7 cellular contexts compared by ENCODE assay signal in genomic region chr1:198193871-198194270, GRCh38. TPM values are rescaled to one million over a fixed set of nuclear protein-coding genes. Genes with fewer than 3 reads are reported as not detected.
DNase-seq lines count a peak whose midpoint lies in the region; ATAC-seq and TF ChIP-seq lines count a peak whose summit lies in the region.
"Not testable (repeated sequence)": the region's sequence is repeated elsewhere in the genome, so short reads cannot be mapped to it uniquely, and the experiment has no call there.

No MANE protein-coding gene starts in this region.

- intact Hi-C loops in CD4-positive, alpha-beta T cell (cut with DNase I, micrococcal nuclease); activated CD4-positive, alpha-beta memory T cell treated with anti-CD3 and anti-CD28 coated beads for 36 hours (cut with micrococcal nuclease); natural killer cell (cut with micrococcal nuclease): not testable (repeated sequence)

- H3K4me1 Mint-ChIP-seq in CD4-positive, alpha-beta T cell (ENCODE audit: low read depth): peaks cover 88% of the 10 kb centered on the region
- H3K4me1 Mint-ChIP-seq in HFFc6 (ENCODE audit: low read depth): peaks cover 88% of the 10 kb centered on the region
- peaks cover 55% of the 10 kb centered on the region for H3K4me1 Mint-ChIP-seq in T-helper 17 cell
- peaks cover 73% of the 10 kb centered on the region for H3K4me1 Mint-ChIP-seq in activated CD4-positive, alpha-beta memory T cell treated with anti-CD3 and anti-CD28 coated beads for 36 hours (ENCODE audit: low read depth)
- peaks cover 49 to 83% of the 10 kb centered on the region in 2 donors for H3K4me1 Mint-ChIP-seq in effector memory CD8-positive, alpha-beta T cell (ENCODE audit: low read depth in 2 of 2)
- peaks cover 53 to 66% of the 10 kb centered on the region in 2 donors for H3K4me1 Mint-ChIP-seq in natural killer cell

- H3K9me3 Mint-ChIP-seq in CD4-positive, alpha-beta T cell; HFFc6; activated CD4-positive, alpha-beta memory T cell treated with anti-CD3 and anti-CD28 coated beads for 36 hours; activated naive CD4-positive, alpha-beta T cell treated with anti-CD3 and anti-CD28 coated beads, Interleukin-2, amount 50 U/mL, for 72 hours; effector memory CD8-positive, alpha-beta T cell; natural killer cell: not testable (repeated sequence)

- not testable (repeated sequence) for H3K36me3 Mint-ChIP-seq in CD4-positive, alpha-beta T cell (ENCODE audit: low read depth); T-helper 17 cell (ENCODE audit: low read depth); activated CD4-positive, alpha-beta memory T cell treated with anti-CD3 and anti-CD28 coated beads for 36 hours; effector memory CD8-positive, alpha-beta T cell (ENCODE audit: insufficient read depth); natural killer cell
- peaks cover 37% of the 10 kb centered on the region for H3K36me3 Mint-ChIP-seq in HFFc6 (ENCODE audit: low read depth)
- peaks cover 0 to 17% of the 10 kb centered on the region in 2 donors for H3K36me3 Mint-ChIP-seq in activated naive CD4-positive, alpha-beta T cell treated with anti-CD3 and anti-CD28 coated beads, Interleukin-2, amount 50 U/mL, for 72 hours

- not testable (repeated sequence) for H3K27me3 ChIP-seq in CD4-positive, alpha-beta T cell (ENCODE audit: control insufficient read depth, insufficient read depth, low read length)

- CTCF ChIA-PET in CD4-positive, alpha-beta T cell (lab: Charles Lee); activated CD4-positive, alpha-beta memory T cell treated with anti-CD3 and anti-CD28 coated beads for 36 hours (lab: Charles Lee): not testable (repeated sequence)

- H3K9me3 ChIP-seq in CD4-positive, alpha-beta T cell (ENCODE audit: control insufficient read depth, low read length); T-helper 17 cell (ENCODE audit: control insufficient read depth, low read length, poor library complexity, severe bottlenecking): not testable (repeated sequence)

- H3K27ac Mint-ChIP-seq in CD4-positive, alpha-beta T cell: peak overlapping the region; percentile 49
- not testable (repeated sequence) for H3K27ac Mint-ChIP-seq in HFFc6
- H3K27ac Mint-ChIP-seq in T-helper 17 cell: peak overlapping the region; percentile 86
- peak overlapping the region; percentile 9 for H3K27ac Mint-ChIP-seq in activated CD4-positive, alpha-beta memory T cell treated with anti-CD3 and anti-CD28 coated beads for 36 hours
- peak overlapping the region; percentile 12 to 62 for H3K27ac Mint-ChIP-seq in activated naive CD4-positive, alpha-beta T cell treated with anti-CD3 and anti-CD28 coated beads, Interleukin-2, amount 50 U/mL, for 72 hours
- peak overlapping the region; percentile 79 to 80 for H3K27ac Mint-ChIP-seq in effector memory CD8-positive, alpha-beta T cell
- peak overlapping the region; percentile 59 to 64 for H3K27ac Mint-ChIP-seq in natural killer cell

- not testable (repeated sequence) for H3K27me3 Mint-ChIP-seq in CD4-positive, alpha-beta T cell; HFFc6 (ENCODE audit: insufficient read depth); T-helper 17 cell; activated CD4-positive, alpha-beta memory T cell treated with anti-CD3 and anti-CD28 coated beads for 36 hours; effector memory CD8-positive, alpha-beta T cell; natural killer cell (ENCODE audit: low read depth in 2 of 2)

- not testable (repeated sequence) for H3K4me3 Mint-ChIP-seq in CD4-positive, alpha-beta T cell; T-helper 17 cell; activated CD4-positive, alpha-beta memory T cell treated with anti-CD3 and anti-CD28 coated beads for 36 hours; natural killer cell
- H3K4me3 Mint-ChIP-seq in HFFc6: peak overlapping the region; percentile 35; the same call in 1 of the 2 replicates
- peak overlapping the region in 1 of 2 donors; percentile 68 for H3K4me3 Mint-ChIP-seq in effector memory CD8-positive, alpha-beta T cell

- not testable (repeated sequence) for TF ChIP-seq CTCF in CD4-positive, alpha-beta T cell (IDR thresholded peaks at IDR 0.05); HFFc6 (IDR thresholded peaks at IDR 0.05); natural killer cell (IDR thresholded peaks at IDR 0.05)

- POLR2A ChIA-PET in CD4-positive, alpha-beta T cell (lab: Charles Lee); activated CD4-positive, alpha-beta memory T cell treated with anti-CD3 and anti-CD28 coated beads for 36 hours (lab: Charles Lee): not testable (repeated sequence)

- not testable (repeated sequence) for H3K27ac ChIP-seq in CD4-positive, alpha-beta T cell (ENCODE audit: low read depth, low read length)

- not testable (repeated sequence) for DNase-seq in CD4-positive, alpha-beta T cell; HFFc6; T-helper 17 cell; activated CD4-positive, alpha-beta memory T cell treated with anti-CD3 and anti-CD28 coated beads for 36 hours; activated naive CD4-positive, alpha-beta T cell treated with anti-CD3 and anti-CD28 coated beads, Interleukin-2, amount 50 U/mL, for 72 hours (ENCODE audit: low spot score in 2 of 2); effector memory CD8-positive, alpha-beta T cell; natural killer cell

- not testable (repeated sequence) for ATAC-seq in CD4-positive, alpha-beta T cell (ENCODE audit: poor library complexity); T-helper 17 cell; activated naive CD4-positive, alpha-beta T cell treated with anti-CD3 and anti-CD28 coated beads, Interleukin-2, amount 50 U/mL, for 72 hours; effector memory CD8-positive, alpha-beta T cell (replicated peaks); natural killer cell

RNA-seq across cellular contexts. Expression of gene NEK7, which starts 37.1 kb away (rescaled TPM):
- 10 to 100 TPM; 11.8 to 13.0 TPM for total RNA-seq in CD4-positive, alpha-beta T cell
- 100 to 1,000 TPM; 452 to 692 (median 485) TPM for total RNA-seq in HFFc6 (2021; fragmentation: NEBNext Ultra II Directional; extraction: Animal tissue kit (Norgen Biotek cat#: 25700))
- total RNA-seq in T-helper 17 cell (10 to 100 TPM; 42.1 to 50.4 TPM), natural killer cell (10 to 100 TPM; 34.1 to 57.5 (median 42.1) TPM)
- 10 to 100 TPM; 61.6 to 62.0 TPM for total RNA-seq in activated CD4-positive, alpha-beta memory T cell treated with anti-CD3 and anti-CD28 coated beads for 36 hours
- total RNA-seq in activated naive CD4-positive, alpha-beta T cell treated with anti-CD3 and anti-CD28 coated beads, Interleukin-2, amount 50 U/mL, for 72 hours: 10 to 100 TPM; 45.5 to 60.1 TPM

Comparison
In these comparisons a context has a peak if more than half of its experiments do, and no peak if none do; other contexts are left out.
1. RNA of gene NEK7, which starts 37.1 kb away (total RNA-seq): 452 to 692 TPM in HFFc6; 61.6 to 62.0 TPM in activated CD4-positive, alpha-beta memory T cell treated with anti-CD3 and anti-CD28 coated beads for 36 hours, 45.5 to 60.1 TPM in activated naive CD4-positive, alpha-beta T cell treated with anti-CD3 and anti-CD28 coated beads, Interleukin-2, amount 50 U/mL, for 72 hours, 42.1 to 50.4 TPM in T-helper 17 cell, 34.1 to 57.5 TPM in natural killer cell and 11.8 to 13.0 TPM in CD4-positive, alpha-beta T cell; every median in the first group is over 4 times any median in the second.